Comparison of ENCODE assay signal across 19 cellular contexts in genomic region chr17:31060814-31061550, GRCh38. TPM values are rescaled to one million over a fixed set of nuclear protein-coding genes. Genes with fewer than 3 reads are reported as not detected.
DNase-seq lines count a peak whose midpoint lies in the region; ATAC-seq, FAIRE-seq and TF ChIP-seq lines count a peak whose summit lies in the region.
"Had no signal": no experiment of that assay in that cellular context is flagged by ENCODE, and none has a peak within 500 bp of the region (broad histone marks: within the 10 kb centered on the region; RNA-seq: fewer than 3 reads in every experiment).

No MANE protein-coding gene starts in this region.

- peak; percentile 90 for FAIRE-seq in GM18507 (lab: Jason Lieb, UNC)
- peak; percentile 48 for FAIRE-seq in keratinocyte (lab: Jason Lieb, UNC)
- FAIRE-seq: G401.6 had no signal

- no peaks in the 10 kb centered on the region for H3K4me1 ChIP-seq in keratinocyte (ENCODE audit: control insufficient read depth, extremely low read depth, insufficient read depth, low read length)
- no peaks in the 10 kb centered on the region for H3K4me1 ChIP-seq in suprapubic skin
- H3K4me1 ChIP-seq: foreskin keratinocyte, lower lobe of right lung, tibial nerve had no signal

- 90% methylated on average over 7 of the region's 7 CpGs for WGBS in suprapubic skin

- no peak for TF ChIP-seq EP300 in suprapubic skin (IDR thresholded peaks at IDR 0.05)

- dilution Hi-C loops in keratinocyte (cut with MboI; ENCODE audit: extremely low pct_ligation_motif_present, low sequenced_read_pairs), result no loop called here

- H3K79me2 ChIP-seq in keratinocyte (ENCODE audit: control insufficient read depth, insufficient read depth, low read length), result no peaks in the 10 kb centered on the region
- H3K79me2 ChIP-seq: hepatocyte had no signal

- TF ChIP-seq CTCF in GM12865 (IDR thresholded peaks at IDR 0.05; ENCODE audit: insufficient read depth, low read depth, low read length, missing control alignments), result no peak
- TF ChIP-seq CTCF in keratinocyte (optimal IDR thresholded peaks at IDR 0.05 in 1 of 3, IDR thresholded peaks at IDR 0.05 in 1 of 3, conservative IDR thresholded peaks at IDR 0.05 in 1 of 3; ENCODE audit: extremely low read depth in 1 of 3, insufficient read depth in 2 of 3, low read length in 3 of 3), result no peak
- TF ChIP-seq CTCF in suprapubic skin (IDR thresholded peaks at IDR 0.05), result no peak

- H2AFZ ChIP-seq in keratinocyte (ENCODE audit: control insufficient read depth, low read length), result no peak overlapping the region
- H2AFZ ChIP-seq: hepatocyte had no signal

- no peak overlapping the region for H3K4me2 ChIP-seq in keratinocyte (ENCODE audit: control insufficient read depth, extremely low read depth, insufficient read depth, low read depth, low read length)
- H3K4me2 ChIP-seq: hepatocyte had no signal

- peak; percentile 79 for DNase-seq in GM12865 (ENCODE audit: low read depth)
- DNase-seq in GM18507 (ENCODE audit: extremely low spot score, insufficient read length, low read depth), result no peak
- DNase-seq in NOMO-1 treated with DMSO at 0.1 percent for 48 hours (lab: John Stamatoyannopoulos, UW; ENCODE audit: unreplicated experiment), result peak; percentile 63
- no peak for DNase-seq in keratinocyte (ENCODE audit: low read depth, low spot score)
- no peak for DNase-seq in suprapubic skin (ENCODE audit: low spot score in 2 of 2)
- DNase-seq: activated effector memory CD4-positive, alpha-beta T cell treated with Interleukin-2 at 50 U/mL for 16 hours; AML-193; effector CD4-positive, alpha-beta T cell; foreskin keratinocyte; lower lobe of right lung; NCI-H1436 treated with DMSO at 0.1 percent for 48 hours; NCI-H510A treated with DMSO at 0.1 percent for 48 hours; stimulated activated naive CD4-positive, alpha-beta T cell treated with Interleukin-2 at 50 U/mL for 16 hours had no signal

- no peak overlapping the region for H3K9ac ChIP-seq in keratinocyte (ENCODE audit: control insufficient read depth, extremely low read depth, insufficient read depth, low read length)

- no peaks in the 10 kb centered on the region for H3K36me3 ChIP-seq in keratinocyte (ENCODE audit: control insufficient read depth in 2 of 2, extremely low read depth in 1 of 2, insufficient read depth in 2 of 2, low read length in 2 of 2)
- H3K36me3 ChIP-seq in suprapubic skin, result no peaks in the 10 kb centered on the region
- H3K36me3 ChIP-seq: lower lobe of right lung, tibial nerve had no signal

- H4K20me1 ChIP-seq in keratinocyte (ENCODE audit: control insufficient read depth, extremely low read depth, insufficient read depth, low read length), result no peaks in the 10 kb centered on the region

- H3K27ac ChIP-seq in keratinocyte (ENCODE audit: control insufficient read depth, insufficient read depth, low read length) (no peak overlapping the region), suprapubic skin (no peak overlapping the region)
- H3K27ac ChIP-seq: foreskin keratinocyte, hepatocyte, lower lobe of right lung, tibial nerve had no signal

- H3K9me1 ChIP-seq in keratinocyte (ENCODE audit: control insufficient read depth, extremely low read depth, insufficient read depth, low read length), result no peaks in the 10 kb centered on the region

- H3K4me3 ChIP-seq in GM12865 (ENCODE audit: low read depth, low read length), result no peak overlapping the region
- no peak overlapping the region for H3K4me3 ChIP-seq in keratinocyte (ENCODE audit: control insufficient read depth in 2 of 3, extremely low read depth in 1 of 3, insufficient read depth in 2 of 3, low read depth in 1 of 3, low read length in 3 of 3)
- no peak overlapping the region for H3K4me3 ChIP-seq in suprapubic skin
- H3K4me3 ChIP-seq: hepatocyte, lower lobe of right lung, tibial nerve had no signal

- no peak for TF ChIP-seq POLR2A in suprapubic skin (IDR thresholded peaks at IDR 0.05)

- H3K9me3 ChIP-seq in keratinocyte (ENCODE audit: control insufficient read depth, low read depth, low read length) (no peaks in the 10 kb centered on the region), suprapubic skin (no peaks in the 10 kb centered on the region)
- H3K9me3 ChIP-seq: lower lobe of right lung, tibial nerve had no signal

- H3K27me3 ChIP-seq in keratinocyte (ENCODE audit: control insufficient read depth, extremely low read depth, insufficient read depth, low read length) (no peaks in the 10 kb centered on the region), suprapubic skin (no peaks in the 10 kb centered on the region)
- H3K27me3 ChIP-seq: foreskin keratinocyte, hepatocyte, tibial nerve had no signal

- no peak for ATAC-seq in GM19035 (IDR thresholded peaks at IDR 0.05; ENCODE audit: unreplicated experiment)
- ATAC-seq in HG02981 (IDR thresholded peaks at IDR 0.05; ENCODE audit: unreplicated experiment), result no peak
- ATAC-seq: activated CD4-positive, CD25-positive, alpha-beta regulatory T cell treated with anti-CD3 and anti-CD28 coated beads, Interleukin-2, amount 50 U/mL, for 24 hours; foreskin keratinocyte had no signal

RNA-seq across cellular contexts. Expression of gene NF1, which starts 33.8 kb away (rescaled TPM):
- 20.3 to 29.6 TPM (median 26.7 TPM) in 3 replicates for polyA plus RNA-seq in keratinocyte
- polyA plus RNA-seq in keratinocyte (2011; ENCODE audit: low read depth), result 20.7 TPM
- polyA plus RNA-seq in keratinocyte (2011; cell fraction: cytosol; rRNA removed), result 12.4 and 24.1 TPM in 2 replicates
- polyA plus RNA-seq in keratinocyte (2011; cell fraction: nucleus; rRNA removed), result 55.0 and 60.8 TPM in 2 replicates
- polyA plus RNA-seq in keratinocyte (2012; ENCODE audit: low replicate concordance), result 11.8 and 15.9 TPM in 2 replicates
- polyA minus RNA-seq in keratinocyte, result 33.6 to 142 TPM (median 79.1 TPM) in 3 replicates
- 48.3 TPM for polyA minus RNA-seq in keratinocyte (2011; cell fraction: cytosol; rRNA and poly(A)+ RNA removed)
- 134 and 242 TPM in 2 replicates for polyA minus RNA-seq in keratinocyte (2011; cell fraction: nucleus; rRNA and poly(A)+ RNA removed)
- 100 to 1,000 TPM in 1 of 4 donors, 10 to 100 TPM in 3; 32.3 to 113 (median 45.4) TPM for total RNA-seq in suprapubic skin

Comparison
In these comparisons a context has a peak if more than half of its experiments do, and no peak if none do; other contexts are left out.
1. DNase-seq: peak in GM12865 (single experiment) and NOMO-1 treated with DMSO at 0.1 percent for 48 hours (single experiment); none in GM18507 (single experiment), keratinocyte (single experiment) and suprapubic skin (0 of 2).